ENCODE assay signal across 1 cellular context in the genomic region with DNA sequence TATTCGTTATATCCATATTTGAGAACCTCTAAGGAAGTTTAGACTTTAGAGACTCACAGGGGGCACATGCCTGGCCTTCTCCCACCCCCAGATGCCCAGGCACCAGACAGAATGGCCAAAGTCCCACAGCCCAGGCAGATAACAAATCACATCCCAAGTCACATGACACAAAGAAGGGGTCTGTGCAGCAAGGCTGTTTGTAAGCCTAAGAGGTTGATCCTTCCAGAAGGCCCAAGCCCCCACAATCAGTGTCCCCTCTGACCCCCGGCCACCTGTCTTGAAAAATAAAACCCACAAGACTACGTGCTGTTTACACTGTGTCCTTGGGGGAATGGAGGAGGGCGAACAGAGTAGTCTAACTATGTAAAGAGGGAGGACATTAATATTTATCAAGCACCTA.
TF ChIP-seq lines count a peak whose summit lies in the region.

No MANE protein-coding gene starts in this region.

TF ChIP-seq in GM23338, 12 proteins besides CTCF, POLR2A, EP300 and RAD21 (continued from another document):
- TF ChIP-seq EZH2 (IDR thresholded peaks at IDR 0.05; ENCODE audit: low read depth, unreplicated experiment) (no peak), NANOG (IDR thresholded peaks at IDR 0.05; ENCODE audit: borderline replicate concordance) (no peak), JUNB (IDR thresholded peaks at IDR 0.05; ENCODE audit: unreplicated experiment) (no peak), STAT1 (IDR thresholded peaks at IDR 0.05; ENCODE audit: unreplicated experiment) (no peak)
